Comparison of ENCODE assay signal across 15 cellular contexts in the genomic region with DNA sequence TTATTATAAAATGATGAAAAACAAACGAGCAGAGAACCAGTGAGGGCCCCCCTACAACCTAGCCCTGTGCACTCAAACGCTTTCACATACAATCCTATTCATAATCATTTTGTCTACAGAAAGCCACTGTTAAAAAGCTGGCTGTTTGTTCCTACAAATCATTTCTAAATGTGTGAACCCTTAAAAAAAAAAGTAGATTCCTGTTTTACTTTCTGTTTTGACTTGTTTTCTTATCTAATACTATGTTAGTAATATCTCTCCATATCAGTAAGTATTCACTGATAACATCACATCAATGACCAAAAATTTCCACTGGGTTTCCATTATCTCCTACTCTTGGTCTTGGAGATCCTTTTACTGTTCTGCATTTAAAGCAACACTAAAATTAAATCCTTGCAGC.
DNase-seq lines count a peak whose midpoint lies in the region; ATAC-seq lines count a peak whose summit lies in the region.
"Had no signal": no experiment of that assay in that cellular context is flagged by ENCODE, and none has a peak within 500 bp of the region (broad histone marks: within the 10 kb centered on the region; RNA-seq: fewer than 3 reads in every experiment).

No MANE protein-coding gene starts in this region.

- intact Hi-C loops in activated CD4-positive, alpha-beta memory T cell treated with anti-CD3 and anti-CD28 coated beads for 36 hours (cut with micrococcal nuclease) = no loop called here
- intact Hi-C loops in Right ventricle myocardium inferior (cut with DNase I) = no loop called here

- peak; percentile 65 for ATAC-seq in stimulated activated effector memory CD8-positive, alpha-beta T cell treated with anti-CD3 and anti-CD28 coated beads, Interleukin-12 subunit alpha, Interleukin-12 subunit beta, amount 100 ng/mL, for 72 hours
- no peak for ATAC-seq in Right ventricle myocardium inferior

- H3K36me3 Mint-ChIP-seq in activated CD4-positive, alpha-beta memory T cell treated with anti-CD3 and anti-CD28 coated beads, Interleukin-2, amount 10 ng/mL, durations not matched to agents 7 days and 5 days (ENCODE audit: low read depth) = no peaks in the 10 kb centered on the region
- H3K36me3 Mint-ChIP-seq in activated CD4-positive, alpha-beta memory T cell treated with anti-CD3 and anti-CD28 coated beads for 36 hours = no peaks in the 10 kb centered on the region
- H3K36me3 Mint-ChIP-seq in stimulated activated effector memory CD8-positive, alpha-beta T cell treated with anti-CD3 and anti-CD28 coated beads, Interleukin-12 subunit alpha, Interleukin-12 subunit beta, amount 100 ng/mL, for 72 hours = no peaks in the 10 kb centered on the region
- H3K36me3 Mint-ChIP-seq: neural progenitor cell had no signal

- peaks cover 20% of the 10 kb centered on the region for H3K4me1 Mint-ChIP-seq in activated CD4-positive, alpha-beta memory T cell treated with anti-CD3 and anti-CD28 coated beads, Interleukin-2, amount 10 ng/mL, durations not matched to agents 7 days and 5 days
- H3K4me1 Mint-ChIP-seq in activated CD4-positive, alpha-beta memory T cell treated with anti-CD3 and anti-CD28 coated beads for 36 hours (ENCODE audit: low read depth) = peaks cover 14% of the 10 kb centered on the region
- peaks cover 31% of the 10 kb centered on the region for H3K4me1 Mint-ChIP-seq in stimulated activated effector memory CD8-positive, alpha-beta T cell treated with anti-CD3 and anti-CD28 coated beads, Interleukin-12 subunit alpha, Interleukin-12 subunit beta, amount 100 ng/mL, for 72 hours

- H3K9me3 Mint-ChIP-seq in activated CD4-positive, alpha-beta memory T cell treated with anti-CD3 and anti-CD28 coated beads, Interleukin-2, amount 10 ng/mL, durations not matched to agents 7 days and 5 days = no peaks in the 10 kb centered on the region
- H3K9me3 Mint-ChIP-seq in activated CD4-positive, alpha-beta memory T cell treated with anti-CD3 and anti-CD28 coated beads for 36 hours = no peaks in the 10 kb centered on the region
- H3K9me3 Mint-ChIP-seq in stimulated activated effector memory CD8-positive, alpha-beta T cell treated with anti-CD3 and anti-CD28 coated beads, Interleukin-12 subunit alpha, Interleukin-12 subunit beta, amount 100 ng/mL, for 72 hours = no peaks in the 10 kb centered on the region
- H3K9me3 Mint-ChIP-seq: neural progenitor cell; stimulated activated naive CD8-positive, alpha-beta T cell treated with anti-CD3 and anti-CD28 coated beads, Interleukin-15, Interleukin-2, amounts not matched to agents 100 ng/mL and 50 ng/mL, for 24 hours had no signal

- no peaks in the 10 kb centered on the region for H3K27me3 Mint-ChIP-seq in activated CD4-positive, alpha-beta memory T cell treated with anti-CD3 and anti-CD28 coated beads, Interleukin-2, amount 10 ng/mL, durations not matched to agents 7 days and 5 days
- H3K27me3 Mint-ChIP-seq in activated CD4-positive, alpha-beta memory T cell treated with anti-CD3 and anti-CD28 coated beads for 36 hours = no peaks in the 10 kb centered on the region
- H3K27me3 Mint-ChIP-seq: stimulated activated naive CD8-positive, alpha-beta T cell treated with anti-CD3 and anti-CD28 coated beads, Interleukin-15, Interleukin-2, amounts not matched to agents 100 ng/mL and 50 ng/mL, for 24 hours had no signal

- H3K27ac ChIP-seq in epithelial cell of prostate = peak overlapping the region; percentile 89
- H3K27ac ChIP-seq: neural progenitor cell, WERI-Rb-1 had no signal

- CTCF ChIA-PET in activated CD4-positive, alpha-beta memory T cell treated with anti-CD3 and anti-CD28 coated beads, Interleukin-2, amount 10 ng/mL, durations not matched to agents 7 days and 5 days (lab: Charles Lee) = no interaction called here
- CTCF ChIA-PET in activated CD4-positive, alpha-beta memory T cell treated with anti-CD3 and anti-CD28 coated beads for 36 hours (lab: Charles Lee) = interaction anchor here (0.8 to 1.2 kb wide), 2 partner anchors 33 to 78 kb away, joined by 3 read pairs; no protein-coding TSS in a partner anchor

- DNase-seq in activated CD4-positive, alpha-beta memory T cell treated with anti-CD3 and anti-CD28 coated beads, Interleukin-2, amount 10 ng/mL, durations not matched to agents 7 days and 5 days = no peak
- no peak for DNase-seq in activated CD4-positive, alpha-beta memory T cell treated with anti-CD3 and anti-CD28 coated beads for 36 hours
- DNase-seq in OCI-M1 (lab: John Stamatoyannopoulos, UW) (peak; percentile 47), epithelial cell of prostate (ENCODE audit: low read depth, low spot score) (no peak), Right ventricle myocardium inferior (ENCODE audit: missing footprints) (no peak), NCI-H82 treated with DMSO at 0.1 percent for 48 hours (lab: John Stamatoyannopoulos, UW; ENCODE audit: unreplicated experiment) (no peak), retina (no peak)
- no peak for DNase-seq in stimulated activated effector memory CD8-positive, alpha-beta T cell treated with anti-CD3 and anti-CD28 coated beads, Interleukin-12 subunit alpha, Interleukin-12 subunit beta, amount 100 ng/mL, for 72 hours (ENCODE audit: low spot score in 2 of 2)
- DNase-seq: NCI-H226; NK-92 treated with Interleukin-12 subunit alpha and Interleukin-12 subunit beta, amount 100 ng/mL, for 24 hours; RPMI8226; stimulated activated CD4-positive, alpha-beta T cell treated with anti-CD3 and anti-CD28 coated beads, Interleukin-15, amount 100 ng/mL, for 24 hours; WERI-Rb-1 had no signal

- H3K4me3 Mint-ChIP-seq in activated CD4-positive, alpha-beta memory T cell treated with anti-CD3 and anti-CD28 coated beads, Interleukin-2, amount 10 ng/mL, durations not matched to agents 7 days and 5 days = no peak overlapping the region
- H3K4me3 Mint-ChIP-seq in activated CD4-positive, alpha-beta memory T cell treated with anti-CD3 and anti-CD28 coated beads for 36 hours = no peak overlapping the region
- no peak overlapping the region for H3K4me3 Mint-ChIP-seq in stimulated activated effector memory CD8-positive, alpha-beta T cell treated with anti-CD3 and anti-CD28 coated beads, Interleukin-12 subunit alpha, Interleukin-12 subunit beta, amount 100 ng/mL, for 72 hours
- H3K4me3 Mint-ChIP-seq: neural progenitor cell; stimulated activated naive CD8-positive, alpha-beta T cell treated with anti-CD3 and anti-CD28 coated beads, Interleukin-15, Interleukin-2, amounts not matched to agents 100 ng/mL and 50 ng/mL, for 24 hours had no signal

- H3K27ac Mint-ChIP-seq in activated CD4-positive, alpha-beta memory T cell treated with anti-CD3 and anti-CD28 coated beads, Interleukin-2, amount 10 ng/mL, durations not matched to agents 7 days and 5 days = peak overlapping the region; percentile 50
- H3K27ac Mint-ChIP-seq in activated CD4-positive, alpha-beta memory T cell treated with anti-CD3 and anti-CD28 coated beads for 36 hours = no peak overlapping the region
- peak overlapping the region; percentile 13 for H3K27ac Mint-ChIP-seq in stimulated activated effector memory CD8-positive, alpha-beta T cell treated with anti-CD3 and anti-CD28 coated beads, Interleukin-12 subunit alpha, Interleukin-12 subunit beta, amount 100 ng/mL, for 72 hours
- H3K27ac Mint-ChIP-seq: neural progenitor cell; stimulated activated naive CD8-positive, alpha-beta T cell treated with anti-CD3 and anti-CD28 coated beads, Interleukin-15, Interleukin-2, amounts not matched to agents 100 ng/mL and 50 ng/mL, for 24 hours had no signal

- POLR2A ChIA-PET in activated CD4-positive, alpha-beta memory T cell treated with anti-CD3 and anti-CD28 coated beads, Interleukin-2, amount 10 ng/mL, durations not matched to agents 7 days and 5 days (lab: Charles Lee) = interaction anchor here (0.7 to 1.6 kb wide), 4 partner anchors 8 to 115 kb away, joined by 3 to 4 read pairs (median 3); no protein-coding TSS in a partner anchor
- POLR2A ChIA-PET in activated CD4-positive, alpha-beta memory T cell treated with anti-CD3 and anti-CD28 coated beads for 36 hours (lab: Charles Lee) = no interaction called here
